In genomic region chr22:19905619-19906276, GRCh38 we compare ENCODE assay signal across 17 cellular contexts.
"Had no signal": no experiment of that assay in that cellular context is flagged by ENCODE, and none has a peak within 500 bp of the region (broad histone marks: within the 10 kb centered on the region; RNA-seq: fewer than 3 reads in every experiment).

No MANE protein-coding gene starts in this region.

- H3K4me1 ChIP-seq: adrenal gland, psoas muscle, right lobe of liver had no signal

- H3K9me3 ChIP-seq: adrenal gland, psoas muscle, right lobe of liver, spleen, stomach, testis had no signal

- H3K27me3 ChIP-seq: adrenal gland, right lobe of liver, spleen, stomach, testis had no signal

- DNase-seq: activated CD4-positive, alpha-beta memory T cell treated with anti-CD3 and anti-CD28 coated beads for 36 hours; activated CD4-positive, alpha-beta T cell treated with anti-CD3 and anti-CD28 coated beads for 36 hours; activated naive CD4-positive, alpha-beta T cell treated with anti-CD3 and anti-CD28 coated beads, Interleukin-2, amount 50 U/mL, for 16 hours; activated T-cell treated with anti-CD3 and anti-CD28 coated beads, Interleukin-2, amount 50 U/mL, for 24 hours; adrenal gland; erythroblast; islet precursor cell; natural killer cell; occipital lobe; psoas muscle; right lobe of liver; spleen; stomach; T-cell; T1000; testis had no signal

- H3K27ac ChIP-seq: adrenal gland, psoas muscle, right lobe of liver, spleen, stomach, testis had no signal

- H3K4me3 ChIP-seq: adrenal gland, psoas muscle, right lobe of liver, spleen, stomach, testis had no signal

- ATAC-seq: activated CD4-positive, alpha-beta T cell treated with anti-CD3 and anti-CD28 coated beads for 36 hours; left lobe of liver; natural killer cell; psoas muscle; right lobe of liver; T-cell had no signal
